17 cellular contexts compared by ENCODE assay signal in genomic region chr1:65150583-65151263, GRCh38. TPM values are rescaled to one million over a fixed set of nuclear protein-coding genes. Genes with fewer than 3 reads are reported as not detected.
DNase-seq lines count a peak whose midpoint lies in the region; ATAC-seq and TF ChIP-seq lines count a peak whose summit lies in the region.
"Had no signal": no experiment of that assay in that cellular context is flagged by ENCODE, and none has a peak within 500 bp of the region (broad histone marks: within the 10 kb centered on the region; RNA-seq: fewer than 3 reads in every experiment).

No MANE protein-coding gene starts in this region.

- H3K27ac ChIP-seq in left ventricle myocardium inferior (replicated peaks) (peak overlapping the region; percentile 93), transverse colon (peak overlapping the region in 3 of 4 donors; percentile 21 to 92 (median 85)), MM.1S (ENCODE audit: low read length) (no peak overlapping the region)
- H3K27ac ChIP-seq: parathyroid adenoma had no signal

- no peak overlapping the region for H2AFZ ChIP-seq in MM.1S (ENCODE audit: low read length)
- H2AFZ ChIP-seq: parathyroid adenoma had no signal

- H3K4me1 ChIP-seq in left ventricle myocardium inferior (peaks cover 71% of the 10 kb centered on the region), iPS-15b (ENCODE audit: control insufficient read depth, insufficient read depth, low read length) (peaks cover 21% of the 10 kb centered on the region), transverse colon (peaks cover 0 to 33% (median 20%) of the 10 kb centered on the region in 4 donors), MM.1S (ENCODE audit: low read length) (0 out of 2 replicates have a peak, but pooled peaks cover 3% of the 10 kb centered on the region)
- H3K4me1 ChIP-seq: parathyroid adenoma had no signal

- no peak for DNase-seq in left ventricle myocardium inferior
- no peak for DNase-seq in left cardiac atrium
- DNase-seq in T-helper 17 cell, result no peak
- no peak for DNase-seq in transverse colon
- DNase-seq in NCI-H2196 treated with DMSO at 0.1 percent for 48 hours (lab: John Stamatoyannopoulos, UW; ENCODE audit: unreplicated experiment), result no peak
- DNase-seq in MM.1S, result no peak
- DNase-seq in SHP77 (lab: John Stamatoyannopoulos, UW), result no peak
- DNase-seq: activated CD4-positive, alpha-beta T cell treated with anti-CD3 and anti-CD28 coated beads for 1 hour; activated effector memory CD4-positive, alpha-beta T cell treated with Interleukin-2 at 50 U/mL for 16 hours; NCI-H146; NK-92 treated with Interleukin-12 subunit alpha and Interleukin-12 subunit beta, amount 100 ng/mL, for 24 hours had no signal

- intact Hi-C loops in left ventricle myocardium inferior (cut with micrococcal nuclease), result no loop called here
- intact Hi-C loops in left cardiac atrium (cut with DNase I), result loop anchor here in 1 of 2 donors (10.0 kb wide), 1 partner anchor 54 kb away; no protein-coding TSS in a partner anchor
- intact Hi-C loops in transverse colon (cut with DNase I; ENCODE audit: low total_unique reads), result no loop called here

- no peaks in the 10 kb centered on the region for H3F3A ChIP-seq in MM.1S (ENCODE audit: insufficient read depth, low read length)

- no peak overlapping the region for H3K4me2 ChIP-seq in MM.1S (ENCODE audit: low read depth, low read length)

- H3K36me3 Mint-ChIP-seq in T-helper 17 cell (ENCODE audit: low read depth), result no peaks in the 10 kb centered on the region
- H3K36me3 Mint-ChIP-seq: memory B cell; stimulated activated memory B cell treated with anti-CD40 and anti-IgM and Interleukin-4, amounts not matched to agents 10 μg/mL and 1 μg/mL and 100 μg/mL, for 72 hours had no signal

- H3K27ac Mint-ChIP-seq in T-helper 17 cell, result no peak overlapping the region
- H3K27ac Mint-ChIP-seq: memory B cell; stimulated activated memory B cell treated with anti-CD40 and anti-IgM and Interleukin-4, amounts not matched to agents 10 μg/mL and 1 μg/mL and 100 μg/mL, for 72 hours had no signal

- H4K20me1 ChIP-seq in MM.1S (ENCODE audit: insufficient read depth, low read length), result no peaks in the 10 kb centered on the region

- TF ChIP-seq CTCF in left ventricle myocardium inferior (IDR thresholded peaks at IDR 0.05; ENCODE audit: borderline replicate concordance) (no peak), transverse colon (IDR thresholded peaks at IDR 0.05) (no peak), MM.1S (IDR thresholded peaks at IDR 0.05; ENCODE audit: low read length) (no peak)

- H3K27me3 ChIP-seq in left ventricle myocardium inferior (ENCODE audit: low read depth) (no peaks in the 10 kb centered on the region), iPS-15b (ENCODE audit: control insufficient read depth, insufficient read depth, low read length) (peaks cover 32% of the 10 kb centered on the region), transverse colon (peaks cover 3% of the 10 kb centered on the region), MM.1S (replicated peaks; ENCODE audit: insufficient read depth, low read length) (no peaks in the 10 kb centered on the region)

- 77 to 85% methylated on average over 8 to 23 of the region's 23 CpGs for whole genome bisulfite sequencing in transverse colon (ENCODE audit: low coverage in 1 of 2), 2 donors

- ATAC-seq in left cardiac atrium, result no peak
- no peak for ATAC-seq in T-helper 17 cell
- ATAC-seq: SK-N-SH treated with all-trans-retinoic acid at 6 μM for 48 hours; stimulated activated memory B cell treated with anti-CD40 and anti-IgM and Interleukin-4, amounts not matched to agents 10 μg/mL and 1 μg/mL and 100 μg/mL, for 72 hours had no signal

- in situ Hi-C loops in transverse colon (cut with MboI; ENCODE audit: low pct_ligation_motif_present in 1 of 4, low pct_unique_long_range_greater_than_20kb in 1 of 4, low sequenced_read_pairs in 3 of 4), result no loop called here

- TF ChIP-seq EP300 in transverse colon (IDR thresholded peaks at IDR 0.05; ENCODE audit: low read depth), result no peak

- TF ChIP-seq POLR2A in transverse colon (IDR thresholded peaks at IDR 0.05), result no peak

- H3K27me3 Mint-ChIP-seq in T-helper 17 cell, result peaks cover 37% of the 10 kb centered on the region

- no peaks in the 10 kb centered on the region for H3K79me2 ChIP-seq in MM.1S (ENCODE audit: low read length)
- H3K79me2 ChIP-seq: parathyroid adenoma had no signal

- H3K4me3 ChIP-seq in left ventricle myocardium inferior, result peak overlapping the region; percentile 92
- peak overlapping the region; percentile 4 for H3K4me3 ChIP-seq in iPS-15b (ENCODE audit: low read depth, low read length)
- no peak overlapping the region for H3K4me3 ChIP-seq in transverse colon
- H3K4me3 ChIP-seq in MM.1S (ENCODE audit: low read length), result no peak overlapping the region

- H3K4me3 Mint-ChIP-seq in T-helper 17 cell, result peak overlapping the region; percentile 21
- H3K4me3 Mint-ChIP-seq: central memory CD8-positive, alpha-beta T cell; memory B cell; stimulated activated memory B cell treated with anti-CD40 and anti-IgM and Interleukin-4, amounts not matched to agents 10 μg/mL and 1 μg/mL and 100 μg/mL, for 72 hours had no signal

- H3K4me1 Mint-ChIP-seq in T-helper 17 cell, result peaks cover 12% of the 10 kb centered on the region
- H3K4me1 Mint-ChIP-seq: central memory CD8-positive, alpha-beta T cell had no signal

- H3K9ac ChIP-seq in iPS-15b (ENCODE audit: low read depth, low read length) (no peak overlapping the region), MM.1S (ENCODE audit: low read length) (no peak overlapping the region)
- H3K9ac ChIP-seq: parathyroid adenoma had no signal

- H3K36me3 ChIP-seq in left ventricle myocardium inferior, result no peaks in the 10 kb centered on the region
- no peaks in the 10 kb centered on the region for H3K36me3 ChIP-seq in iPS-15b (ENCODE audit: control insufficient read depth, insufficient read depth, low read length)
- no peaks in the 10 kb centered on the region for H3K36me3 ChIP-seq in transverse colon
- H3K36me3 ChIP-seq in MM.1S (replicated peaks; ENCODE audit: insufficient read depth, low read length), result no peaks in the 10 kb centered on the region

- H3K9me3 ChIP-seq in left ventricle myocardium inferior (replicated peaks) (no peaks in the 10 kb centered on the region), T-helper 17 cell (ENCODE audit: control insufficient read depth, low read length, poor library complexity, severe bottlenecking) (no peaks in the 10 kb centered on the region), iPS-15b (ENCODE audit: control insufficient read depth, insufficient read depth, low read length) (no peaks in the 10 kb centered on the region), transverse colon (no peaks in the 10 kb centered on the region), MM.1S (replicated peaks; ENCODE audit: insufficient read depth, low read length) (no peaks in the 10 kb centered on the region)

- no peaks in the 10 kb centered on the region for H3K9me2 ChIP-seq in MM.1S (replicated peaks; ENCODE audit: insufficient read depth, low read length)

RNA-seq across cellular contexts. Expression of gene AK4, which starts 2.7 kb away (rescaled TPM):
- total RNA-seq in left ventricle myocardium inferior (168 TPM), left cardiac atrium (10 to 100 TPM; 79.7 to 81.3 TPM), T-helper 17 cell (under 1 TPM; 0.05 to 0.07 TPM), transverse colon (10 to 100 TPM; 12.0 to 42.8 (median 36.1) TPM)

Comparison
In these comparisons a context has a peak if more than half of its experiments do, and no peak if none do; other contexts are left out.
1. H3K4me3 ChIP-seq: peak in left ventricle myocardium inferior (single experiment) and iPS-15b (single experiment); none in transverse colon (0 of 4) and MM.1S (single experiment).
2. RNA of gene AK4, which starts 2.7 kb away (total RNA-seq): 168 TPM in left ventricle myocardium inferior (single experiment), 79.7 to 81.3 TPM in left cardiac atrium and 12.0 to 42.8 TPM in transverse colon; 0.05 to 0.07 TPM in T-helper 17 cell; every median in the first group is over 10 times any median in the second.